1 cellular context compared by ENCODE assay signal in the genomic region with DNA sequence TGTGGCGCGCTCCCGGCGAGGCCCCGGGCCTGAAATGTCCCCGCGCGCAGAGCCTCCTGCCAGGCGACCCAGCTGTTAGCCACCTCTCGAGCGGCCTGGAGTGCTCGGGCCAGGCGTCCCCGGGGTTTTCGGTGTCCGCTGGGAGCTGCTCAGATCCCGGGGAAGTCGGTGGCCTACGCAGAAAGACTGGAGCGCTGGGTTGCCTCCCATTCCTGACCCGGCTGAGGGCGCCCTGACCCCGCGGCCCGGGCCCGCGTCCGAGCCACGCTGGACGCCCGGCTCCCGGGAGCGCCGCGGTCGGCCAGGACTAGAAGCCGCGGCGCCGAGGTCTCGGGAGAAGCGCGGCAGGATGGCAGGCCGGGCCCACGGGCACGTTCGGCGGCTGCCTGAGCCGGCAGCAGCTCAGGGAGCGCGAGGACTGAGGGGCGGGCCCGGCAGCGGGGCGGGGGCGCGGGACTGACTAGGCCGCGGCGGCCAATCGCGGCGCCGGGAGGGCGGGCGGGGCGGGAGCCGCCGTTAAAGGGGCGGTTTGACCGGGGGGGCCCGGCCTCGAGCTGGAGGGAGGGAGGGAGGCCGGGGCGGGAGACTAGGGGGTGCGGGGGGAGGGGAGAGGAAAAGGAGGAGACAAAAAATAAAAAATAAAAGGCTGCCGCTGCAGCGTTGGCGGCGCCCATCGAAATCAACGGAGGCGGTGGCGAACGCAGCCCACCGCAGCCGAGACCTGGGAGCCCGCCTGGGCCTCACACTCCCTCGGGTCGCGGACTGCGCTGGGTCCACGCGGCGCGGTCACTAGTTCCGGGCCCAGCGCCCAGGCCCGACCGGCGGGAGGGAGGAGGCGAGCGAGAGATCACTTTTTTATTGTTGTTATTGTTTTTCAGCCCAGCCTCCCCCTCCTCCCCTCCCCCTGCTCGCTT.
TF ChIP-seq lines count a peak whose summit lies in the region.

No MANE protein-coding gene starts in this region.

TF ChIP-seq in GM12878, 131 proteins besides CTCF, POLR2A, EP300 and RAD21:
- TF ChIP-seq, protein P1, sequence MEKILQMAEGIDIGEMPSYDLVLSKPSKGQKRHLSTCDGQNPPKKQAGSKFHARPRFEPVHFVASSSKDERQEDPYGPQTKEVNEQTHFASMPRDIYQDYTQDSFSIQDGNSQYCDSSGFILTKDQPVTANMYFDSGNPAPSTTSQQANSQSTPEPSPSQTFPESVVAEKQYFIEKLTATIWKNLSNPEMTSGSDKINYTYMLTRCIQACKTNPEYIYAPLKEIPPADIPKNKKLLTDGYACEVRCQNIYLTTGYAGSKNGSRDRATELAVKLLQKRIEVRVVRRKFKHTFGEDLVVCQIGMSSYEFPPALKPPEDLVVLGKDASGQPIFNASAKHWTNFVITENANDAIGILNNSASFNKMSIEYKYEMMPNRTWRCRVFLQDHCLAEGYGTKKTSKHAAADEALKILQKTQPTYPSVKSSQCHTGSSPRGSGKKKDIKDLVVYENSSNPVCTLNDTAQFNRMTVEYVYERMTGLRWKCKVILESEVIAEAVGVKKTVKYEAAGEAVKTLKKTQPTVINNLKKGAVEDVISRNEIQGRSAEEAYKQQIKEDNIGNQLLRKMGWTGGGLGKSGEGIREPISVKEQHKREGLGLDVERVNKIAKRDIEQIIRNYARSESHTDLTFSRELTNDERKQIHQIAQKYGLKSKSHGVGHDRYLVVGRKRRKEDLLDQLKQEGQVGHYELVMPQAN (conservative IDR thresholded peaks at IDR 0.05) = no peak
- TF ChIP-seq SUZ12 (IDR thresholded peaks at IDR 0.05; ENCODE audit: unreplicated experiment) = peak; percentile 13
